Comparison of ENCODE assay signal across 10 cellular contexts in the genomic region with DNA sequence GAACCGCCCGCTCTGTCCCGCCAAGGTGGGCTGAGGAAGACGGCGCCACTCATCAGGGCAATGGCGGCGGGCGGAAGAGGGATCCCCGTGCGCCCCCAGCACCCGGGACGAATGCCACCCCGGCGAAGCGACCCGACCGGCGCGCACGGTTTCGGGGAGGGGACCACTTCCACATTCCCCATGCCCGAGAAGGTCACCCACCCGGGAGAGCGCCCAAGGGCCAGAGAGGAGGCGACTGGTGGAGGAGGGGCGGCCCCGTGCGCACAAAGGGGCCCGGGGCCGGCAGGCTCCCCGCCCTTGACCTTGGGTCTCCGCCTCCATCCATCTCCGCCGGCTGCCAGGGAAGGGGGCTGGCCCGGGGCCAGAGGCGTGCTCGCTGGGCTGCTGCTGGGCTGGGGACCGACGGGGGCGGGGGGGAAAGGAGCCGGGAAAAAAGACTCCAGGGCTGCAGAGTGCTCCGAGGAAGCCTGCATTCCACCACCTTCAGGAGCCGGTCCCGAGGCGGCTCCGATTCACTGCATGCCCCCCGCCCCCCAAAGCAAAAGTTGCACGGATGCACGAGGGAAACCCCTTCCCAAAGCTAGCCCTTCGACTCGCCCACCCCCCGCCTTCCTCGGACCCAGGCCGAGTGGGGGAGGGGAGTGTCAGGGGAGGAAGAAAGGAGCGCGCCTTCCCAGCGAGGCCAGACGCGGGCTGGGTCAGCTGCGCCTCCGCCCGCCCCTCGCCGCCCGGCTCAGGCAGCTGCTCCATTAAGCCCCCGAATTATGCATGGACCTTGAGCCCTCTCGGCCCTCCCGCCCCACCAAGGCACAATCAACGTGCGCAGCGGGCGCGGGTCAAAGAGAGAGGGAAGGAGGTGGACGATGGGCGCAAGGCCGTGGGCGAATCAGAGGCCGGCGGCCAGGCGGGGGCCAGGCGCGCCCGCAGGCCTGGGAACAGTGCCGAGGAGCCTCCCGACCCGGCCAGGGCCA. TPM values are rescaled to one million over a fixed set of nuclear protein-coding genes. Genes with fewer than 3 reads are reported as not detected.
DNase-seq lines count a peak whose midpoint lies in the region; ATAC-seq and TF ChIP-seq lines count a peak whose summit lies in the region.
"Had no signal": no experiment of that assay in that cellular context is flagged by ENCODE, and none has a peak within 500 bp of the region (broad histone marks: within the 10 kb centered on the region; RNA-seq: fewer than 3 reads in every experiment).

No MANE protein-coding gene starts in this region.

- peaks cover 20% of the 10 kb centered on the region for H3K36me3 Mint-ChIP-seq in activated naive CD8-positive, alpha-beta T cell treated with anti-CD3 and anti-CD28 coated beads for 36 hours
- H3K36me3 Mint-ChIP-seq in stimulated activated effector memory CD8-positive, alpha-beta T cell treated with anti-CD3 and anti-CD28 coated beads, Interleukin-12 subunit alpha, Interleukin-12 subunit beta, amount 100 ng/mL, for 72 hours: peaks cover 92% of the 10 kb centered on the region
- no peaks in the 10 kb centered on the region for H3K36me3 Mint-ChIP-seq in CD14-positive monocyte

- peaks cover 47% of the 10 kb centered on the region; the same call in 1 of the 2 replicates for H3K27me3 ChIP-seq in HUES64 (ENCODE audit: insufficient read depth, low read length)

- no peaks in the 10 kb centered on the region for H3K27me3 Mint-ChIP-seq in activated naive CD8-positive, alpha-beta T cell treated with anti-CD3 and anti-CD28 coated beads for 36 hours
- peaks cover 67 to 78% (median 77%) of the 10 kb centered on the region in 3 donors for H3K27me3 Mint-ChIP-seq in CD14-positive monocyte (ENCODE audit: low read depth in 3 of 3)

- peak overlapping the region; percentile 97 for H3K27ac ChIP-seq in HUES64 (ENCODE audit: low read depth, low read length)

- H3K4me1 Mint-ChIP-seq in activated naive CD8-positive, alpha-beta T cell treated with anti-CD3 and anti-CD28 coated beads for 36 hours: peaks cover 78% of the 10 kb centered on the region
- H3K4me1 Mint-ChIP-seq in stimulated activated effector memory CD8-positive, alpha-beta T cell treated with anti-CD3 and anti-CD28 coated beads, Interleukin-12 subunit alpha, Interleukin-12 subunit beta, amount 100 ng/mL, for 72 hours: peaks cover 81% of the 10 kb centered on the region
- no peaks in the 10 kb centered on the region for H3K4me1 Mint-ChIP-seq in CD14-positive monocyte

- intact Hi-C loops in CD14-positive monocyte (cut with micrococcal nuclease): no loop called here

- peak overlapping the region; percentile 92 for H3K9ac ChIP-seq in HUES64 (ENCODE audit: low read depth, low read length)

- peak overlapping the region; percentile 86 for H3K4me3 Mint-ChIP-seq in activated naive CD8-positive, alpha-beta T cell treated with anti-CD3 and anti-CD28 coated beads for 36 hours
- peak overlapping the region; percentile 89 for H3K4me3 Mint-ChIP-seq in stimulated activated effector memory CD8-positive, alpha-beta T cell treated with anti-CD3 and anti-CD28 coated beads, Interleukin-12 subunit alpha, Interleukin-12 subunit beta, amount 100 ng/mL, for 72 hours
- H3K4me3 Mint-ChIP-seq in CD14-positive monocyte: peak overlapping the region in 1 of 2 donors; percentile 46

- no peak for ATAC-seq in stimulated activated effector memory CD8-positive, alpha-beta T cell treated with anti-CD3 and anti-CD28 coated beads, Interleukin-12 subunit alpha, Interleukin-12 subunit beta, amount 100 ng/mL, for 72 hours
- no peak for ATAC-seq in HG03342 (IDR thresholded peaks at IDR 0.05; ENCODE audit: unreplicated experiment)

- H3K4me3 ChIP-seq in HUES64 (ENCODE audit: low read length): peak overlapping the region; percentile 64

- no peaks in the 10 kb centered on the region for H3K36me3 ChIP-seq in HUES64 (ENCODE audit: insufficient read depth, low read length)

- no peak for DNase-seq in activated naive CD8-positive, alpha-beta T cell treated with anti-CD3 and anti-CD28 coated beads for 36 hours
- peak; percentile 89 for DNase-seq in iPS-NIHi11 (ENCODE audit: low spot score)
- DNase-seq in stimulated activated effector memory CD8-positive, alpha-beta T cell treated with anti-CD3 and anti-CD28 coated beads, Interleukin-12 subunit alpha, Interleukin-12 subunit beta, amount 100 ng/mL, for 72 hours (ENCODE audit: low spot score in 2 of 2): no peak
- no peak for DNase-seq in stimulated activated CD4-positive, alpha-beta T cell treated with anti-CD3 and anti-CD28 coated beads, Interleukin-15, amount 100 ng/mL, for 24 hours
- no peak for DNase-seq in CD14-positive monocyte (ENCODE audit: low spot score)
- DNase-seq: foreskin melanocyte, NCI-H1694, SHP77 had no signal

- peak overlapping the region; percentile 91 for H3K27ac Mint-ChIP-seq in activated naive CD8-positive, alpha-beta T cell treated with anti-CD3 and anti-CD28 coated beads for 36 hours
- H3K27ac Mint-ChIP-seq in stimulated activated effector memory CD8-positive, alpha-beta T cell treated with anti-CD3 and anti-CD28 coated beads, Interleukin-12 subunit alpha, Interleukin-12 subunit beta, amount 100 ng/mL, for 72 hours: peak overlapping the region; percentile 95
- no peak overlapping the region for H3K27ac Mint-ChIP-seq in CD14-positive monocyte

- peaks cover 63% of the 10 kb centered on the region for H3K4me1 ChIP-seq in HUES64 (ENCODE audit: insufficient read depth, low read length)

- under 1% methylated on average over 79 of the region's 86 CpGs for WGBS in HUES64

- no peaks in the 10 kb centered on the region for H3K9me3 Mint-ChIP-seq in activated naive CD8-positive, alpha-beta T cell treated with anti-CD3 and anti-CD28 coated beads for 36 hours
- H3K9me3 Mint-ChIP-seq in stimulated activated effector memory CD8-positive, alpha-beta T cell treated with anti-CD3 and anti-CD28 coated beads, Interleukin-12 subunit alpha, Interleukin-12 subunit beta, amount 100 ng/mL, for 72 hours: no peaks in the 10 kb centered on the region
- peaks cover 0 to 4% (median 1%) of the 10 kb centered on the region in 7 donors for H3K9me3 Mint-ChIP-seq in CD14-positive monocyte

- TF ChIP-seq CTCF in CD14-positive monocyte (IDR thresholded peaks at IDR 0.05): no peak

- no peaks in the 10 kb centered on the region for H3K9me3 ChIP-seq in HUES64 (ENCODE audit: insufficient read depth, low read depth, low read length)

RNA-seq across cellular contexts. Expression of gene BCL11B, which starts 26.2 kb away (rescaled TPM):
- polyA plus RNA-seq in HUES64 (2013, experiment 1 of 2): 1.2 TPM
- 1.1 TPM for polyA plus RNA-seq in HUES64 (2013, experiment 2 of 2)
- total RNA-seq in activated naive CD8-positive, alpha-beta T cell treated with anti-CD3 and anti-CD28 coated beads for 36 hours: 10 to 100 TPM; 38.9 to 40.3 TPM
- polyA plus RNA-seq in CD14-positive monocyte: not detected

Comparison
In these comparisons a context has a peak if more than half of its experiments do, and no peak if none do; other contexts are left out.
1. H3K27ac Mint-ChIP-seq: peak in activated naive CD8-positive, alpha-beta T cell treated with anti-CD3 and anti-CD28 coated beads for 36 hours (single experiment) and stimulated activated effector memory CD8-positive, alpha-beta T cell treated with anti-CD3 and anti-CD28 coated beads, Interleukin-12 subunit alpha, Interleukin-12 subunit beta, amount 100 ng/mL, for 72 hours (single experiment); none in CD14-positive monocyte (0 of 7).